ENCODE assay signal across 16 cellular contexts in the genomic region with DNA sequence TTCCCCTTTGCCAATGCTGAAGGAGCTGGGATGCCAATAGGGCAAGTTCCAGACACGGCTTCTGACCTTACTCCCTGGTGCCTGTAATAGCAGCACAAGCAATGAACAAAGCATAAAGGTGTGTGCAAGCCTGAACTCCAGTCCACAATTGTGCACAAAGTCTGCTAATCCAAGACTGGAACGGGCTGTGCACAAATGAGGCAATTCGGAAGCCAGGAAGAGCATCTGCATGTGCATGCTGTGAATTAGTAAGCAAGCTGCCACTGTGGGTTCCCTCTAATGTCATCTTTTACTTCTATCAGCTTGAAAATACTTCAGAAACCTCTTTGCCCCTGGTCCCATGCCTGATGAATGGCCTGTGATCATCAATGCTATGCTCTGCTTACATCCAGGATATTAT.
DNase-seq lines count a peak whose midpoint lies in the region; ATAC-seq and TF ChIP-seq lines count a peak whose summit lies in the region.
"Had no signal": no experiment of that assay in that cellular context is flagged by ENCODE, and none has a peak within 500 bp of the region (broad histone marks: within the 10 kb centered on the region; RNA-seq: fewer than 3 reads in every experiment).

No MANE protein-coding gene starts in this region.

- CTCF ChIA-PET in HEK293T (lab: Yijun Ruan, JAX): no interaction called here

- DNase-seq in NCI-H146 (lab: John Stamatoyannopoulos, UW) (peak; percentile 48), NCI-H146 treated with DMSO at 0.1 percent for 48 hours (lab: John Stamatoyannopoulos, UW; ENCODE audit: unreplicated experiment) (no peak), NCI-H69 (lab: John Stamatoyannopoulos, UW) (peak; percentile 70), putamen (ENCODE audit: low spot score) (peak; percentile 2), foreskin melanocyte (no peak), HEK293T (ENCODE audit: extremely low spot score) (no peak)
- DNase-seq: BE2C; Caco-2; CD4-positive, CD25-positive, alpha-beta regulatory T cell; NCI-H2171; NK-92 treated with Interleukin-12 subunit alpha and Interleukin-12 subunit beta, amount 100 ng/mL, for 24 hours; Peyer's patch had no signal

- ATAC-seq in GM21360 (IDR thresholded peaks at IDR 0.05; ENCODE audit: unreplicated experiment): no peak
- ATAC-seq: K562 had no signal

- peak overlapping the region; percentile 41 for H3K27ac ChIP-seq in cingulate gyrus (ENCODE audit: low read depth, low read length)
- H3K27ac ChIP-seq: Peyer's patch, SJSA1 had no signal

- POLR2A ChIA-PET in HEK293T (lab: Yijun Ruan, JAX): no interaction called here

TF ChIP-seq in HEK293T, 16 proteins besides CTCF, POLR2A, EP300 and RAD21:
- no peak for TF ChIP-seq LEF1 (IDR thresholded peaks at IDR 0.05; ENCODE audit: borderline replicate concordance)
- no peak for TF ChIP-seq CTBP1 (IDR thresholded peaks at IDR 0.05; ENCODE audit: borderline replicate concordance)
- no peak for TF ChIP-seq NFRKB (IDR thresholded peaks at IDR 0.05)

Comparison
In these comparisons a context has a peak if more than half of its experiments do, and no peak if none do; other contexts are left out.
1. DNase-seq: peak in NCI-H146 (single experiment), NCI-H69 (single experiment) and putamen (single experiment); none in NCI-H146 treated with DMSO at 0.1 percent for 48 hours (single experiment), foreskin melanocyte (single experiment) and HEK293T (single experiment).